1 cellular context compared by ENCODE assay signal in the genomic region with DNA sequence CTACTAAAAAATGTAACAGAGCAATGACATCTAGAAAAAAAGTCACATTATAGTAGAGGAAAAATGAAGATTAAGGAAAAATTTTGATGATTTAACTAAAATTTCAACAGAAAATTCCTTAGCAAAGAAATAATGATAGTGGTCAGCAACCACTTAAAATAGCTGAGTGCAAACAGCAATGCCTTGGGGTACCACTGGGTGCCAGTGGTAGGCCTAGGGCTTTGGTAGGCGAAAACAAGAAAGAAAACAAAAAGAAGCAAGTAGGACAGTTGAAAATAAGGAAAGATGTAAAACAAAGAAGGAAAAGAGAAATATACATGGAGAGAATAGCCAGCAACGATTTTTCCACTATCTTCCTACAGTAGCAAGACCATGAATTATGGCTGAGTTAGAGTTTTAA.
TF ChIP-seq lines count a peak whose summit lies in the region.

No MANE protein-coding gene starts in this region.

TF ChIP-seq in GM23338, 12 proteins besides CTCF, POLR2A, EP300 and RAD21 (continued from another document):
- TF ChIP-seq, protein P1, sequence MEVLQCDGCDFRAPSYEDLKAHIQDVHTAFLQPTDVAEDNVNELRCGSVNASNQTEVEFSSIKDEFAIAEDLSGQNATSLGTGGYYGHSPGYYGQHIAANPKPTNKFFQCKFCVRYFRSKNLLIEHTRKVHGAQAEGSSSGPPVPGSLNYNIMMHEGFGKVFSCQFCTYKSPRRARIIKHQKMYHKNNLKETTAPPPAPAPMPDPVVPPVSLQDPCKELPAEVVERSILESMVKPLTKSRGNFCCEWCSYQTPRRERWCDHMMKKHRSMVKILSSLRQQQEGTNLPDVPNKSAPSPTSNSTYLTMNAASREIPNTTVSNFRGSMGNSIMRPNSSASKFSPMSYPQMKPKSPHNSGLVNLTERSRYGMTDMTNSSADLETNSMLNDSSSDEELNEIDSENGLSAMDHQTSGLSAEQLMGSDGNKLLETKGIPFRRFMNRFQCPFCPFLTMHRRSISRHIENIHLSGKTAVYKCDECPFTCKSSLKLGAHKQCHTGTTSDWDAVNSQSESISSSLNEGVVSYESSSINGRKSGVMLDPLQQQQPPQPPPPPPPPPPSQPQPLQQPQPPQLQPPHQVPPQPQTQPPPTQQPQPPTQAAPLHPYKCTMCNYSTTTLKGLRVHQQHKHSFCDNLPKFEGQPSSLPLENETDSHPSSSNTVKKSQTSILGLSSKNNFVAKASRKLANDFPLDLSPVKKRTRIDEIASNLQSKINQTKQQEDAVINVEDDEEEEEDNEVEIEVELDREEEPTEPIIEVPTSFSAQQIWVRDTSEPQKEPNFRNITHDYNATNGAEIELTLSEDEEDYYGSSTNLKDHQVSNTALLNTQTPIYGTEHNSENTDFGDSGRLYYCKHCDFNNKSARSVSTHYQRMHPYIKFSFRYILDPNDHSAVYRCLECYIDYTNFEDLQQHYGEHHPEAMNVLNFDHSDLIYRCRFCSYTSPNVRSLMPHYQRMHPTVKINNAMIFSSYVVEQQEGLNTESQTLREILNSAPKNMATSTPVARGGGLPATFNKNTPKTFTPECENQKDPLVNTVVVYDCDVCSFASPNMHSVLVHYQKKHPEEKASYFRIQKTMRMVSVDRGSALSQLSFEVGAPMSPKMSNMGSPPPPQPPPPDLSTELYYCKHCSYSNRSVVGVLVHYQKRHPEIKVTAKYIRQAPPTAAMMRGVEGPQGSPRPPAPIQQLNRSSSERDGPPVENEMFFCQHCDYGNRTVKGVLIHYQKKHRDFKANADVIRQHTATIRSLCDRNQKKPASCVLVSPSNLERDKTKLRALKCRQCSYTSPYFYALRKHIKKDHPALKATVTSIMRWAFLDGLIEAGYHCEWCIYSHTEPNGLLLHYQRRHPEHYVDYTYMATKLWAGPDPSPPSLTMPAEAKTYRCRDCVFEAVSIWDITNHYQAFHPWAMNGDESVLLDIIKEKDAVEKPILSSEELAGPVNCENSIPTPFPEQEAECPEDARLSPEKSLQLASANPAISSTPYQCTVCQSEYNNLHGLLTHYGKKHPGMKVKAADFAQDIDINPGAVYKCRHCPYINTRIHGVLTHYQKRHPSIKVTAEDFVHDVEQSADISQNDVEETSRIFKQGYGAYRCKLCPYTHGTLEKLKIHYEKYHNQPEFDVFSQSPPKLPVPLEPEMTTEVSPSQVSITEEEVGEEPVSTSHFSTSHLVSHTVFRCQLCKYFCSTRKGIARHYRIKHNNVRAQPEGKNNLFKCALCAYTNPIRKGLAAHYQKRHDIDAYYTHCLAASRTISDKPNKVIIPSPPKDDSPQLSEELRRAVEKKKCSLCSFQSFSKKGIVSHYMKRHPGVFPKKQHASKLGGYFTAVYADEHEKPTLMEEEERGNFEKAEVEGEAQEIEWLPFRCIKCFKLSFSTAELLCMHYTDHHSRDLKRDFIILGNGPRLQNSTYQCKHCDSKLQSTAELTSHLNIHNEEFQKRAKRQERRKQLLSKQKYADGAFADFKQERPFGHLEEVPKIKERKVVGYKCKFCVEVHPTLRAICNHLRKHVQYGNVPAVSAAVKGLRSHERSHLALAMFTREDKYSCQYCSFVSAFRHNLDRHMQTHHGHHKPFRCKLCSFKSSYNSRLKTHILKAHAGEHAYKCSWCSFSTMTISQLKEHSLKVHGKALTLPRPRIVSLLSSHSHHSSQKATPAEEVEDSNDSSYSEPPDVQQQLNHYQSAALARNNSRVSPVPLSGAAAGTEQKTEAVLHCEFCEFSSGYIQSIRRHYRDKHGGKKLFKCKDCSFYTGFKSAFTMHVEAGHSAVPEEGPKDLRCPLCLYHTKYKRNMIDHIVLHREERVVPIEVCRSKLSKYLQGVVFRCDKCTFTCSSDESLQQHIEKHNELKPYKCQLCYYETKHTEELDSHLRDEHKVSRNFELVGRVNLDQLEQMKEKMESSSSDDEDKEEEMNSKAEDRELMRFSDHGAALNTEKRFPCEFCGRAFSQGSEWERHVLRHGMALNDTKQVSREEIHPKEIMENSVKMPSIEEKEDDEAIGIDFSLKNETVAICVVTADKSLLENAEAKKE (CRISPR knock-in tag; IDR thresholded peaks at IDR 0.05), result no peak
- no peak for TF ChIP-seq STAT1 (IDR thresholded peaks at IDR 0.05; ENCODE audit: unreplicated experiment)
- TF ChIP-seq, protein P2, sequence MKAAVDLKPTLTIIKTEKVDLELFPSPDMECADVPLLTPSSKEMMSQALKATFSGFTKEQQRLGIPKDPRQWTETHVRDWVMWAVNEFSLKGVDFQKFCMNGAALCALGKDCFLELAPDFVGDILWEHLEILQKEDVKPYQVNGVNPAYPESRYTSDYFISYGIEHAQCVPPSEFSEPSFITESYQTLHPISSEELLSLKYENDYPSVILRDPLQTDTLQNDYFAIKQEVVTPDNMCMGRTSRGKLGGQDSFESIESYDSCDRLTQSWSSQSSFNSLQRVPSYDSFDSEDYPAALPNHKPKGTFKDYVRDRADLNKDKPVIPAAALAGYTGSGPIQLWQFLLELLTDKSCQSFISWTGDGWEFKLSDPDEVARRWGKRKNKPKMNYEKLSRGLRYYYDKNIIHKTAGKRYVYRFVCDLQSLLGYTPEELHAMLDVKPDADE (IDR thresholded peaks at IDR 0.05), result no peak
